Comparison of ENCODE assay signal across 8 cellular contexts in genomic region chr1:21338568-21339401, GRCh38. TPM values are rescaled to one million over a fixed set of nuclear protein-coding genes. Genes with fewer than 3 reads are reported as not detected.
A peak's percentile ranks its signal among the peaks of the same experiment; 100 is the strongest.
DNase-seq lines count a peak whose midpoint lies in the region; ATAC-seq, FAIRE-seq and TF ChIP-seq lines count a peak whose summit lies in the region.

No MANE protein-coding gene starts in this region.

- peak overlapping the region; percentile 8 for H3K27ac ChIP-seq in effector memory CD4-positive, alpha-beta T cell (ENCODE audit: insufficient read depth, low read length, poor library complexity, severe bottlenecking)
- H3K27ac ChIP-seq in pancreas: peak overlapping the region; percentile 58 to 84 (median 75)

- no peaks in the 10 kb centered on the region for H3K36me3 ChIP-seq in effector memory CD4-positive, alpha-beta T cell (ENCODE audit: control insufficient read depth, insufficient read depth, low read length)
- no peaks in the 10 kb centered on the region for H3K36me3 ChIP-seq in pancreas

- no peak overlapping the region for H3K4me3 ChIP-seq in effector memory CD4-positive, alpha-beta T cell (ENCODE audit: insufficient read depth, low read depth, low read length, poor library complexity, severe bottlenecking)
- no peak overlapping the region for H3K4me3 ChIP-seq in pancreas

- peaks cover 52% of the 10 kb centered on the region for H3K4me1 ChIP-seq in effector memory CD4-positive, alpha-beta T cell (ENCODE audit: control insufficient read depth, insufficient read depth, low read length, poor library complexity, severe bottlenecking)
- peaks cover 76 to 94% (median 84%) of the 10 kb centered on the region in 3 donors for H3K4me1 ChIP-seq in pancreas

- FAIRE-seq in pancreas (lab: Jason Lieb, UNC): no peak

- no peak for TF ChIP-seq CTCF in pancreas (IDR thresholded peaks at IDR 0.05)

- intact Hi-C loops in pancreas (cut with DNase I): loop anchor here in 2 of 3 donors (5.0 to 10.0 kb wide), 3 partner anchors 54 to 81 kb away; no protein-coding TSS in a partner anchor

- ATAC-seq in pancreas (peak; percentile 73 to 83 (median 76)), GM18868 (IDR thresholded peaks at IDR 0.05; ENCODE audit: unreplicated experiment) (no peak), HG03457 (IDR thresholded peaks at IDR 0.05; ENCODE audit: unreplicated experiment) (no peak)

- DNase-seq in DMS53 (lab: John Stamatoyannopoulos, UW) (peak; percentile 98), NCI-H345 treated with DMSO at 0.1 percent for 48 hours (lab: John Stamatoyannopoulos, UW; ENCODE audit: unreplicated experiment) (peak; percentile 86), pancreas (peak; percentile 84 to 97 (median 94)), SKM-1 treated with dmso at 0.1 percent for 144 hours (lab: John Stamatoyannopoulos, UW; ENCODE audit: unreplicated experiment) (no peak), midbrain (lab: John Stamatoyannopoulos, UW) (no peak)
- DNase-seq in effector memory CD4-positive, alpha-beta T cell: no peak

- 18 to 21% methylated on average over 10 of the region's 10 CpGs for WGBS in pancreas, 2 donors

- H3K27me3 ChIP-seq in effector memory CD4-positive, alpha-beta T cell (replicated peaks; ENCODE audit: control insufficient read depth, insufficient read depth, low read length, poor library complexity, severe bottlenecking): no peaks in the 10 kb centered on the region
- no peaks in the 10 kb centered on the region for H3K27me3 ChIP-seq in pancreas

- H3K9me3 ChIP-seq in effector memory CD4-positive, alpha-beta T cell (ENCODE audit: control insufficient read depth, low read length): no peaks in the 10 kb centered on the region
- no peaks in the 10 kb centered on the region for H3K9me3 ChIP-seq in pancreas

RNA-seq across cellular contexts. Expression of gene ECE1, which starts 48.5 kb away (rescaled TPM):
- 100 to 1,000 TPM in 2 of 6 donors, 10 to 100 TPM in 4; 68.4 to 141 (median 89.1) TPM for total RNA-seq in pancreas
- polyA plus RNA-seq in pancreas: 10 to 100 TPM; 38.1 to 59.8 TPM

Comparison
In these comparisons a context has a peak if more than half of its experiments do, and no peak if none do; other contexts are left out.
1. DNase-seq: peak in DMS53 (single experiment), NCI-H345 treated with DMSO at 0.1 percent for 48 hours (single experiment) and pancreas (6 of 6); none in effector memory CD4-positive, alpha-beta T cell (0 of 3), SKM-1 treated with dmso at 0.1 percent for 144 hours (single experiment) and midbrain (single experiment).
2. ATAC-seq: peak in pancreas (4 of 4); none in GM18868 (single experiment) and HG03457 (single experiment).